7 cellular contexts compared by ENCODE assay signal in the genomic region with DNA sequence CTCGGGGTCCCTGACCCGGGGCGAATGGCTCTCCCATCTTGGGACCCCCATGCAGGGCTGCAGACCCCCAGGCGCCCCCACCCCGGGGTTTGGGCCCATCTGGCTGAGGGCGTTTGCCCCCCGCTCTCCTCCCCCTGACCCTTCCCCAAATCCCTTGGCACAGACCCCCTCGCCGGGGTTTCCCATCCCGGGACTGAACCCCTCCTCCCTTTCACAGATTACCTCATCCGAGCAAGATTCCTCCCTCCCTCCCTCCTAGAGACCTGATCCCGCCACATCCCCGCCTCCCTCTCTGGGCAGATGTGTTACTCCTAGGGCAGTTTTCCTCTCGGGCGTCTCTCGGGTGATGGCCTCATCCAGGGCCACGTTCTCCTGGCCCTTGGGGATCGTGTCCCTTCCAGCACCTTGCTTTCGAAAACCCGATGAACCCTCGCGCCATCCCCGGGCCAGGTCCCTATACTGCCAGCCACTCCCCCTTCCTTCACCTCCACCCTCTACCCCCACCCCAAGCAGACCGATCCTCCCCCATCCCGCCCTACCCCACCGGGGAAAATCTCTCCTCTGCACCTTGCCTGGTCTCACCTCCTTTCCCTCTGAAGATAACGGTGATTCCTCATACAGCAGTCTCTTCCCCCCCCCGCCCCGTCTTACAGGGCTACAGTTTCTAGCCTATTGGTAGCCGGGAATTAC.
DNase-seq lines count a peak whose midpoint lies in the region; ATAC-seq and TF ChIP-seq lines count a peak whose summit lies in the region.

No MANE protein-coding gene starts in this region.

- H3K4me1 ChIP-seq in muscle layer of duodenum (ENCODE audit: control insufficient read depth in 1 of 2, insufficient read depth in 2 of 2, low read length in 2 of 2) (peaks cover 11 to 46% of the 10 kb centered on the region in 2 donors), subcutaneous abdominal adipose tissue (ENCODE audit: control insufficient read depth in 5 of 5, insufficient read depth in 5 of 5, low read length in 5 of 5) (peaks cover 0 to 60% (median 51%) of the 10 kb centered on the region in 5 donors)

- peak overlapping the region in 4 of 5 donors; percentile 62 to 88 (median 86) for H3K9ac ChIP-seq in subcutaneous abdominal adipose tissue (ENCODE audit: low read length in 5 of 5)

- TF ChIP-seq POLR2A in erythroblast (IDR thresholded peaks at IDR 0.05; ENCODE audit: low read length), result no peak

- peak; percentile 50 for DNase-seq in GM13976 (ENCODE audit: low spot score)
- DNase-seq in NCI-H526 (lab: John Stamatoyannopoulos, UW), result peak; percentile 53 to 81
- DNase-seq in activated T-cell treated with anti-CD3 and anti-CD28 coated beads for 48 hours (ENCODE audit: low read depth), result peak; percentile 25
- peak; percentile 86 for DNase-seq in erythroblast (lab: John Stamatoyannopoulos, UW)

- H3K9me3 ChIP-seq in muscle layer of duodenum (ENCODE audit: control insufficient read depth in 1 of 2, low read length in 2 of 2), result no peaks in the 10 kb centered on the region
- no peaks in the 10 kb centered on the region for H3K9me3 ChIP-seq in subcutaneous abdominal adipose tissue (ENCODE audit: control insufficient read depth in 5 of 5, low read length in 5 of 5)

- no peaks in the 10 kb centered on the region for H3K36me3 ChIP-seq in muscle layer of duodenum (ENCODE audit: control insufficient read depth in 1 of 2, insufficient read depth in 2 of 2, low read length in 2 of 2)
- H3K36me3 ChIP-seq in subcutaneous abdominal adipose tissue (ENCODE audit: control insufficient read depth in 5 of 5, insufficient read depth in 5 of 5, low read length in 5 of 5), result peaks cover 0 to 3% (median 0%) of the 10 kb centered on the region in 5 donors

- H3K27me3 ChIP-seq in muscle layer of duodenum (ENCODE audit: low read depth, low read length) (no peaks in the 10 kb centered on the region), subcutaneous abdominal adipose tissue (ENCODE audit: control insufficient read depth in 5 of 5, insufficient read depth in 4 of 5, low read length in 5 of 5) (no peaks in the 10 kb centered on the region)

- in situ Hi-C loops in GM13976 (cut with MboI; ENCODE audit: low sequenced_read_pairs, unreplicated experiment), result no loop called here

- TF ChIP-seq CTCF in GM13976 (IDR thresholded peaks at IDR 0.05; ENCODE audit: borderline replicate concordance, control extremely low read depth, extremely low read depth, insufficient read depth, missing control alignments), result no peak

- H3K27ac ChIP-seq in muscle layer of duodenum (ENCODE audit: low read length) (peak overlapping the region; percentile 83), subcutaneous abdominal adipose tissue (ENCODE audit: low read depth, low read length) (peak overlapping the region; percentile 81)

- H3K4me3 ChIP-seq in muscle layer of duodenum (ENCODE audit: low read depth in 1 of 2, low read length in 2 of 2), result peak overlapping the region; percentile 65 to 94
- peak overlapping the region; percentile 70 to 86 (median 76) for H3K4me3 ChIP-seq in subcutaneous abdominal adipose tissue (ENCODE audit: low read depth in 1 of 5, low read length in 5 of 5)

- ATAC-seq in HG02938 (IDR thresholded peaks at IDR 0.05; ENCODE audit: unreplicated experiment), result no peak

Comparison
In these comparisons a context has a peak if more than half of its experiments do, and no peak if none do; other contexts are left out.
1. DNase-seq: peak in every context shown above with its lines; median percentile 86 in erythroblast; 67 in NCI-H526; 50 in GM13976; 25 in activated T-cell treated with anti-CD3 and anti-CD28 coated beads for 48 hours.